6 cellular contexts compared by ENCODE assay signal in the genomic region with DNA sequence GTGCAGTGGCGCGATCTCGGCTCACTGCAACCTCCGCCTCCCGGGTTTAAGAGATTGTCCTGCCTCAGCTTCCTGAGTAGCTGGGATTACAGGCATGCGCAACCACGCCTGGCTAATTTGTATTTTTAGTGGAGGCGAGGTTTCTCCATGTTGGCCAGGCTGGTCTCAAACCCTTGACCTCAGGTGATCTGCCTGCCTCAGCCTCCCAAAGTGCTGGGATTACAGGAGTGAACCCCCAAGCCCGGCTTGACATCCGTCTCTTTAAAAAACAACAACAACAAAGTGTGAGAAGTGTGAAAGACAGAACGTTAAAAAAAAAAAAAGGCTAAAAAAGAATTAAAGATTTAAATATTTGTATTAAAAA. TPM values are rescaled to one million over a fixed set of nuclear protein-coding genes. Genes with fewer than 3 reads are reported as not detected.
DNase-seq lines count a peak whose midpoint lies in the region; ATAC-seq, FAIRE-seq and TF ChIP-seq lines count a peak whose summit lies in the region.
"Not testable (repeated sequence)": the region's sequence is repeated elsewhere in the genome, so short reads cannot be mapped to it uniquely, and the experiment has no call there.

No MANE protein-coding gene starts in this region.

- H3K27ac Mint-ChIP-seq in effector memory CD8-positive, alpha-beta T cell: peak overlapping the region in 1 of 2 donors; percentile 95

- in situ Hi-C loops in HepG2 (cut with HindIII; ENCODE audit: extremely low pct_ligation_motif_present, low pct_unique_long_range_greater_than_20kb): not testable (repeated sequence)

- TF ChIP-seq POLR2A in HepG2 (IDR thresholded peaks at IDR 0.05; ENCODE audit: insufficient read depth in 1 of 2, low read depth in 2 of 2, low read length in 2 of 2): not testable (repeated sequence)

- H3K4me3 Mint-ChIP-seq in activated T-cell treated with anti-CD3 and anti-CD28 coated beads, Interleukin-2, amount 50 U/mL, for 4 hours: peak overlapping the region; percentile 57
- H3K4me3 Mint-ChIP-seq in effector memory CD8-positive, alpha-beta T cell: peak overlapping the region; percentile 96 to 99

- H3K9me3 Mint-ChIP-seq in activated T-cell treated with anti-CD3 and anti-CD28 coated beads, Interleukin-2, amount 50 U/mL, for 4 hours; effector memory CD8-positive, alpha-beta T cell: not testable (repeated sequence)

- not testable (repeated sequence) for ATAC-seq in activated T-cell treated with anti-CD3 and anti-CD28 coated beads, Interleukin-2, amount 50 U/mL, for 4 hours; effector memory CD8-positive, alpha-beta T cell (replicated peaks); HepG2

- peak overlapping the region; percentile 84 for H3K27ac ChIP-seq in AG04450 (ENCODE audit: low read depth, low read length)
- peak overlapping the region; percentile 96 for H3K27ac ChIP-seq in KOPT-K1 (ENCODE audit: low read depth, low read length, poor library complexity, severe bottlenecking)
- peak overlapping the region; percentile 77 for H3K27ac ChIP-seq in HepG2 (ENCODE audit: extremely low read length, insufficient read depth, low read length)

- peak overlapping the region; percentile 80 for H3K4me2 ChIP-seq in HepG2 (ENCODE audit: low read depth, low read length)

- not testable (repeated sequence) for H2AFZ ChIP-seq in HepG2 (ENCODE audit: low read length)

- H3K9ac ChIP-seq in HepG2 (ENCODE audit: insufficient read depth, low read depth, low read length): peak overlapping the region; percentile 67; the same call in 1 of the 2 replicates

- intact Hi-C loops in HepG2 (cut with micrococcal nuclease; ENCODE audit: unreplicated experiment): not testable (repeated sequence)

- H3K4me1 Mint-ChIP-seq in activated T-cell treated with anti-CD3 and anti-CD28 coated beads, Interleukin-2, amount 50 U/mL, for 4 hours (ENCODE audit: low read depth): peaks cover 27% of the 10 kb centered on the region
- H3K4me1 Mint-ChIP-seq in effector memory CD8-positive, alpha-beta T cell (ENCODE audit: low read depth in 2 of 2): peaks cover 20 to 31% of the 10 kb centered on the region in 2 donors

- CTCF ChIA-PET in AG04450 (lab: Charles Lee): interaction anchor here (2.2 kb wide), 1 partner anchor 71 kb away, joined by 9 read pairs; no protein-coding TSS in a partner anchor
- CTCF ChIA-PET in HepG2 (lab: Yijun Ruan, JAX; ENCODE audit: low intra/inter-chr PET ratio, low total read pairs): not testable (repeated sequence)

- WGBS in HepG2 (ENCODE audit: low lambda C conversion rate): 77% methylated on average over 11 of the region's 11 CpGs

- H3K9me3 ChIP-seq in AG04450 (ENCODE audit: control insufficient read depth, insufficient read depth, low read length); KOPT-K1 (ENCODE audit: insufficient read depth, low read length, poor library complexity, severe bottlenecking); HepG2 (ENCODE audit: low read length): not testable (repeated sequence)

- not testable (repeated sequence) for TF ChIP-seq CTCF in AG04450 (IDR thresholded peaks at IDR 0.05; ENCODE audit: low read depth, low read length); HepG2 (CRISPR knock-in tag; IDR thresholded peaks at IDR 0.05)

- H4K20me1 ChIP-seq in HepG2 (ENCODE audit: insufficient read depth, low read length): not testable (repeated sequence)

- TF ChIP-seq EP300 in HepG2 (IDR thresholded peaks at IDR 0.05; ENCODE audit: low read depth in 2 of 2, low read length in 2 of 2); HepG2 (CRISPR knock-in tag; IDR thresholded peaks at IDR 0.05; ENCODE audit: borderline replicate concordance): not testable (repeated sequence)

- not testable (repeated sequence) for FAIRE-seq in HepG2 (lab: Jason Lieb, UNC)

- not testable (repeated sequence) for H3K36me3 Mint-ChIP-seq in activated T-cell treated with anti-CD3 and anti-CD28 coated beads, Interleukin-2, amount 50 U/mL, for 4 hours (ENCODE audit: insufficient read depth); effector memory CD8-positive, alpha-beta T cell (ENCODE audit: insufficient read depth)

- POLR2A ChIA-PET in AG04450 (lab: Yijun Ruan, JAX): interaction anchor here (0.9 to 2.6 kb wide), 9 partner anchors 19 to 71 kb away, joined by 4 to 19 read pairs (median 7); a partner anchor contains a TSS
- POLR2A ChIA-PET in HepG2 (lab: Yijun Ruan, JAX): interaction anchor here (0.8 to 3.1 kb wide), 17 partner anchors 17 to 280 kb away, joined by 3 to 26 read pairs (median 7); a partner anchor contains a TSS

- peaks cover 14% of the 10 kb centered on the region for H3K79me2 ChIP-seq in HepG2 (ENCODE audit: insufficient read depth, low read length)

- peaks cover 44% of the 10 kb centered on the region for H3K4me1 ChIP-seq in HepG2 (ENCODE audit: insufficient read depth, low read length)

- not testable (repeated sequence) for BruUV-seq in HepG2 (replicated peaks; lab: Mats Ljungman, UMichigan)

- H3K4me3 ChIP-seq in AG04450 (ENCODE audit: low read depth, low read length) (peak overlapping the region; percentile 94), HepG2 (replicated peaks in 1 of 3; ENCODE audit: insufficient read depth in 1 of 3, low read depth in 2 of 3, low read length in 3 of 3) (peak overlapping the region; percentile 73 to 97 (median 96); a peak in 5 of 6 replicates), skeletal muscle cell (ENCODE audit: low read depth, low read length) (peak overlapping the region; percentile 98)

- H3K27me3 Mint-ChIP-seq in activated T-cell treated with anti-CD3 and anti-CD28 coated beads, Interleukin-2, amount 50 U/mL, for 4 hours (ENCODE audit: low read depth): peaks cover 13% of the 10 kb centered on the region
- H3K27me3 Mint-ChIP-seq in effector memory CD8-positive, alpha-beta T cell: peaks cover 20 to 25% of the 10 kb centered on the region in 2 donors

- H3K36me3 ChIP-seq in KOPT-K1 (ENCODE audit: insufficient read depth, low read length): peaks cover 13% of the 10 kb centered on the region
- not testable (repeated sequence) for H3K36me3 ChIP-seq in HepG2 (replicated peaks in 1 of 2; ENCODE audit: control insufficient read depth in 1 of 2, insufficient read depth in 2 of 2, low read length in 2 of 2)

- not testable (repeated sequence) for H3K27me3 ChIP-seq in AG04450 (ENCODE audit: control insufficient read depth, insufficient read depth, low read length); HepG2 (ENCODE audit: control insufficient read depth in 1 of 2, insufficient read depth in 2 of 2, low read length in 2 of 2)

- not testable (repeated sequence) for DNase-seq in AG04450 (ENCODE audit: low read depth, low spot score); activated T-cell treated with anti-CD3 and anti-CD28 coated beads, Interleukin-2, amount 50 U/mL, for 4 hours; effector memory CD8-positive, alpha-beta T cell; HepG2 (ENCODE audit: low spot score); skeletal muscle cell (ENCODE audit: low read depth)

- TF ChIP-seq RAD21 in HepG2 (CRISPR knock-in tag; IDR thresholded peaks at IDR 0.05): not testable (repeated sequence)

RNA-seq across cellular contexts. Expression of a gene that starts 0.7 kb away (rescaled TPM):
- 123 and 130 TPM in 2 replicates for polyA plus RNA-seq in AG04450 (2011; rRNA removed)
- 40.7 and 56.0 TPM in 2 replicates for polyA minus RNA-seq in AG04450 (2011; rRNA and poly(A)+ RNA removed)
- 10 to 100 TPM; 88.5 to 90.0 (median 89.3) TPM for total RNA-seq in activated T-cell treated with anti-CD3 and anti-CD28 coated beads, Interleukin-2, amount 50 U/mL, for 4 hours
- 34.3 and 82.3 TPM in 2 replicates for total RNA-seq in HepG2 (2016; rRNA removed; fragmentation: Illumina TruSeq; extraction: Trizol)
- total RNA-seq in HepG2 (2016; cell fraction: cytosol; rRNA removed; fragmentation: Illumina TruSeq; extraction: Trizol; ENCODE audit: low read depth): 9.0 and 9.7 TPM in 2 replicates
- 28.8 and 87.6 TPM in 2 replicates for total RNA-seq in HepG2 (2016; cell fraction: insoluble cytoplasmic fraction; rRNA removed; fragmentation: Illumina TruSeq; extraction: Trizol)
- 25.3 and 25.9 TPM in 2 replicates for total RNA-seq in HepG2 (2016; cell fraction: membrane; rRNA removed; fragmentation: Illumina TruSeq; extraction: Trizol)
- total RNA-seq in HepG2 (2016; cell fraction: nucleus; rRNA removed; fragmentation: Illumina TruSeq; extraction: Trizol): 82.3 and 93.1 TPM in 2 replicates
- polyA plus RNA-seq in HepG2 (2011; rRNA removed): 106 and 144 TPM in 2 replicates
- 86.9 and 132 TPM in 2 replicates for polyA plus RNA-seq in HepG2 (2011; cell fraction: cytosol; rRNA removed)
- 169 and 200 TPM in 2 replicates for polyA plus RNA-seq in HepG2 (2011; cell fraction: nucleus; rRNA removed)
- 83.2 and 101 TPM in 2 replicates for polyA plus RNA-seq in HepG2 (2012)
- 16.8 and 17.5 TPM in 2 replicates for polyA plus RNA-seq in HepG2 (2016; cell fraction: cytosol; fragmentation: Illumina TruSeq; extraction: Trizol; ENCODE audit: low read depth)
- 32.3 and 40.2 TPM in 2 replicates for polyA plus RNA-seq in HepG2 (2016; cell fraction: insoluble cytoplasmic fraction; fragmentation: Illumina TruSeq; extraction: Trizol; ENCODE audit: low read depth)
- polyA plus RNA-seq in HepG2 (2016; cell fraction: membrane; fragmentation: Illumina TruSeq; extraction: Trizol; ENCODE audit: low read depth): 25.6 and 28.2 TPM in 2 replicates
- polyA plus RNA-seq in HepG2 (2016; cell fraction: nucleus; fragmentation: Illumina TruSeq; extraction: Trizol; ENCODE audit: insufficient read depth, low read depth): 164 and 172 TPM in 2 replicates
- polyA minus RNA-seq in HepG2 (2011; rRNA and poly(A)+ RNA removed; ENCODE audit: low replicate concordance): 57.6 and 72.0 TPM in 2 replicates
- polyA minus RNA-seq in HepG2 (2011; cell fraction: cytosol; rRNA and poly(A)+ RNA removed): 40.4 and 44.8 TPM in 2 replicates
- 23.2 and 25.9 TPM in 2 replicates for polyA minus RNA-seq in HepG2 (2011; cell fraction: nucleus; rRNA and poly(A)+ RNA removed)

RNA-seq across cellular contexts. Expression of a gene that starts 0.8 kb away (rescaled TPM):
- polyA plus RNA-seq in AG04450 (2011; rRNA removed) (0.20 and 0.25 TPM in 2 replicates), HepG2 (2011; rRNA removed) (0.04 and 0.08 TPM in 2 replicates)
- polyA minus RNA-seq in AG04450 (2011; rRNA and poly(A)+ RNA removed): 0.18 and 0.26 TPM in 2 replicates
- under 1 TPM in 1 of 3 donors, not detected in 2; 0.69 TPM for total RNA-seq in activated T-cell treated with anti-CD3 and anti-CD28 coated beads, Interleukin-2, amount 50 U/mL, for 4 hours
- total RNA-seq in HepG2 (2016; rRNA removed; fragmentation: Illumina TruSeq; extraction: Trizol): not detected in 2 replicates
- total RNA-seq in HepG2 (2016; cell fraction: cytosol; rRNA removed; fragmentation: Illumina TruSeq; extraction: Trizol; ENCODE audit: low read depth): not detected in 2 replicates
- not detected in 2 replicates for total RNA-seq in HepG2 (2016; cell fraction: insoluble cytoplasmic fraction; rRNA removed; fragmentation: Illumina TruSeq; extraction: Trizol)
- 0.12 TPM in 1 of 2 replicates, not detected in the other for total RNA-seq in HepG2 (2016; cell fraction: membrane; rRNA removed; fragmentation: Illumina TruSeq; extraction: Trizol)
- not detected in 2 replicates for total RNA-seq in HepG2 (2016; cell fraction: nucleus; rRNA removed; fragmentation: Illumina TruSeq; extraction: Trizol)
- 0.04 and 0.11 TPM in 2 replicates for polyA plus RNA-seq in HepG2 (2011; cell fraction: cytosol; rRNA removed)
- polyA plus RNA-seq in HepG2 (2011; cell fraction: nucleus; rRNA removed): 0.23 and 0.24 TPM in 2 replicates
- polyA plus RNA-seq in HepG2 (2012): 0.19 TPM in 1 of 2 replicates, not detected in the other
- not detected in 2 replicates for polyA plus RNA-seq in HepG2 (2016; cell fraction: cytosol; fragmentation: Illumina TruSeq; extraction: Trizol; ENCODE audit: low read depth)
- not detected in 2 replicates for polyA plus RNA-seq in HepG2 (2016; cell fraction: insoluble cytoplasmic fraction; fragmentation: Illumina TruSeq; extraction: Trizol; ENCODE audit: low read depth)
- polyA plus RNA-seq in HepG2 (2016; cell fraction: membrane; fragmentation: Illumina TruSeq; extraction: Trizol; ENCODE audit: low read depth): not detected in 2 replicates
- polyA plus RNA-seq in HepG2 (2016; cell fraction: nucleus; fragmentation: Illumina TruSeq; extraction: Trizol; ENCODE audit: insufficient read depth, low read depth): not detected in 2 replicates
- 0.24 TPM in 1 of 2 replicates, not detected in the other for polyA minus RNA-seq in HepG2 (2011; rRNA and poly(A)+ RNA removed; ENCODE audit: low replicate concordance)
- not detected in 2 replicates for polyA minus RNA-seq in HepG2 (2011; cell fraction: cytosol; rRNA and poly(A)+ RNA removed)
- polyA minus RNA-seq in HepG2 (2011; cell fraction: nucleus; rRNA and poly(A)+ RNA removed): not detected in 2 replicates

RNA-seq across cellular contexts. Expression of a gene that starts 27.1 kb away (rescaled TPM):
- polyA plus RNA-seq in AG04450 (2011; rRNA removed) (36.5 and 37.2 TPM in 2 replicates), HepG2 (2011; rRNA removed) (15.2 and 15.6 TPM in 2 replicates)
- 20.5 and 22.8 TPM in 2 replicates for polyA minus RNA-seq in AG04450 (2011; rRNA and poly(A)+ RNA removed)
- total RNA-seq in activated T-cell treated with anti-CD3 and anti-CD28 coated beads, Interleukin-2, amount 50 U/mL, for 4 hours: 100 to 1,000 TPM in 2 of 3 donors, 10 to 100 TPM in 1; 76.0 to 134 (median 110) TPM
- total RNA-seq in HepG2 (2016; rRNA removed; fragmentation: Illumina TruSeq; extraction: Trizol): 7.8 and 18.5 TPM in 2 replicates
- total RNA-seq in HepG2 (2016; cell fraction: cytosol; rRNA removed; fragmentation: Illumina TruSeq; extraction: Trizol; ENCODE audit: low read depth): 7.7 and 7.9 TPM in 2 replicates
- 6.4 and 19.6 TPM in 2 replicates for total RNA-seq in HepG2 (2016; cell fraction: insoluble cytoplasmic fraction; rRNA removed; fragmentation: Illumina TruSeq; extraction: Trizol)
- 5.7 and 6.5 TPM in 2 replicates for total RNA-seq in HepG2 (2016; cell fraction: membrane; rRNA removed; fragmentation: Illumina TruSeq; extraction: Trizol)
- total RNA-seq in HepG2 (2016; cell fraction: nucleus; rRNA removed; fragmentation: Illumina TruSeq; extraction: Trizol): 25.9 and 29.7 TPM in 2 replicates
- 10.5 and 12.8 TPM in 2 replicates for polyA plus RNA-seq in HepG2 (2011; cell fraction: cytosol; rRNA removed)
- 28.4 and 34.0 TPM in 2 replicates for polyA plus RNA-seq in HepG2 (2011; cell fraction: nucleus; rRNA removed)
- polyA plus RNA-seq in HepG2 (2012): 12.6 and 18.1 TPM in 2 replicates
- 2.1 and 2.4 TPM in 2 replicates for polyA plus RNA-seq in HepG2 (2016; cell fraction: cytosol; fragmentation: Illumina TruSeq; extraction: Trizol; ENCODE audit: low read depth)
- polyA plus RNA-seq in HepG2 (2016; cell fraction: insoluble cytoplasmic fraction; fragmentation: Illumina TruSeq; extraction: Trizol; ENCODE audit: low read depth): 8.2 and 10.1 TPM in 2 replicates
- polyA plus RNA-seq in HepG2 (2016; cell fraction: membrane; fragmentation: Illumina TruSeq; extraction: Trizol; ENCODE audit: low read depth): 3.9 and 4.1 TPM in 2 replicates
- polyA plus RNA-seq in HepG2 (2016; cell fraction: nucleus; fragmentation: Illumina TruSeq; extraction: Trizol; ENCODE audit: insufficient read depth, low read depth): 36.9 and 39.2 TPM in 2 replicates
- 12.5 and 17.7 TPM in 2 replicates for polyA minus RNA-seq in HepG2 (2011; rRNA and poly(A)+ RNA removed; ENCODE audit: low replicate concordance)
- 9.8 and 12.8 TPM in 2 replicates for polyA minus RNA-seq in HepG2 (2011; cell fraction: cytosol; rRNA and poly(A)+ RNA removed)
- polyA minus RNA-seq in HepG2 (2011; cell fraction: nucleus; rRNA and poly(A)+ RNA removed): 34.6 and 36.1 TPM in 2 replicates

RNA-seq across cellular contexts. Expression of a gene that starts 31.0 kb away (rescaled TPM):
- polyA plus RNA-seq in AG04450 (2011; rRNA removed) (7.1 and 11.9 TPM in 2 replicates), HepG2 (2011; rRNA removed) (4.8 and 6.0 TPM in 2 replicates)
- polyA minus RNA-seq in AG04450 (2011; rRNA and poly(A)+ RNA removed): 7.3 and 10.1 TPM in 2 replicates
- 1 to 10 TPM; 4.1 to 4.6 (median 4.6) TPM for total RNA-seq in activated T-cell treated with anti-CD3 and anti-CD28 coated beads, Interleukin-2, amount 50 U/mL, for 4 hours
- total RNA-seq in HepG2 (2016; rRNA removed; fragmentation: Illumina TruSeq; extraction: Trizol): 4.3 and 6.0 TPM in 2 replicates
- total RNA-seq in HepG2 (2016; cell fraction: cytosol; rRNA removed; fragmentation: Illumina TruSeq; extraction: Trizol; ENCODE audit: low read depth): 3.7 and 5.1 TPM in 2 replicates
- 3.0 and 5.6 TPM in 2 replicates for total RNA-seq in HepG2 (2016; cell fraction: insoluble cytoplasmic fraction; rRNA removed; fragmentation: Illumina TruSeq; extraction: Trizol)
- 4.6 and 5.1 TPM in 2 replicates for total RNA-seq in HepG2 (2016; cell fraction: membrane; rRNA removed; fragmentation: Illumina TruSeq; extraction: Trizol)
- 5.1 and 5.4 TPM in 2 replicates for total RNA-seq in HepG2 (2016; cell fraction: nucleus; rRNA removed; fragmentation: Illumina TruSeq; extraction: Trizol)
- polyA plus RNA-seq in HepG2 (2011; cell fraction: cytosol; rRNA removed): 2.3 and 4.7 TPM in 2 replicates
- 16.9 and 18.5 TPM in 2 replicates for polyA plus RNA-seq in HepG2 (2011; cell fraction: nucleus; rRNA removed)
- 3.4 TPM in 2 replicates for polyA plus RNA-seq in HepG2 (2012)
- 1.3 and 2.3 TPM in 2 replicates for polyA plus RNA-seq in HepG2 (2016; cell fraction: cytosol; fragmentation: Illumina TruSeq; extraction: Trizol; ENCODE audit: low read depth)
- polyA plus RNA-seq in HepG2 (2016; cell fraction: insoluble cytoplasmic fraction; fragmentation: Illumina TruSeq; extraction: Trizol; ENCODE audit: low read depth): 5.4 and 7.3 TPM in 2 replicates
- polyA plus RNA-seq in HepG2 (2016; cell fraction: membrane; fragmentation: Illumina TruSeq; extraction: Trizol; ENCODE audit: low read depth): 3.8 and 5.1 TPM in 2 replicates
- polyA plus RNA-seq in HepG2 (2016; cell fraction: nucleus; fragmentation: Illumina TruSeq; extraction: Trizol; ENCODE audit: insufficient read depth, low read depth): 11.7 and 12.4 TPM in 2 replicates
- 0.70 and 1.2 TPM in 2 replicates for polyA minus RNA-seq in HepG2 (2011; rRNA and poly(A)+ RNA removed; ENCODE audit: low replicate concordance)
- polyA minus RNA-seq in HepG2 (2011; cell fraction: cytosol; rRNA and poly(A)+ RNA removed): 3.6 TPM in 2 replicates
- polyA minus RNA-seq in HepG2 (2011; cell fraction: nucleus; rRNA and poly(A)+ RNA removed): 1.7 and 3.1 TPM in 2 replicates

RNA-seq across cellular contexts. Expression of a gene that starts 34.1 kb away (rescaled TPM):
- polyA plus RNA-seq in AG04450 (2011; rRNA removed): 0.48 and 0.61 TPM in 2 replicates
- polyA minus RNA-seq in AG04450 (2011; rRNA and poly(A)+ RNA removed): 0.55 TPM in 1 of 2 replicates, not detected in the other
- total RNA-seq in activated T-cell treated with anti-CD3 and anti-CD28 coated beads, Interleukin-2, amount 50 U/mL, for 4 hours: not detected
- 0.13 and 0.29 TPM in 2 replicates for total RNA-seq in HepG2 (2016; rRNA removed; fragmentation: Illumina TruSeq; extraction: Trizol)
- not detected in 2 replicates for total RNA-seq in HepG2 (2016; cell fraction: cytosol; rRNA removed; fragmentation: Illumina TruSeq; extraction: Trizol; ENCODE audit: low read depth)
- total RNA-seq in HepG2 (2016; cell fraction: insoluble cytoplasmic fraction; rRNA removed; fragmentation: Illumina TruSeq; extraction: Trizol): 0.30 TPM in 1 of 2 replicates, not detected in the other
- not detected in 2 replicates for total RNA-seq in HepG2 (2016; cell fraction: membrane; rRNA removed; fragmentation: Illumina TruSeq; extraction: Trizol)
- not detected in 2 replicates for total RNA-seq in HepG2 (2016; cell fraction: nucleus; rRNA removed; fragmentation: Illumina TruSeq; extraction: Trizol)
- polyA plus RNA-seq in HepG2 (2011; rRNA removed): 0.91 and 1.9 TPM in 2 replicates
- 1.8 and 2.5 TPM in 2 replicates for polyA plus RNA-seq in HepG2 (2011; cell fraction: cytosol; rRNA removed)
- polyA plus RNA-seq in HepG2 (2011; cell fraction: nucleus; rRNA removed): 1.9 and 2.8 TPM in 2 replicates
- 1.0 and 3.6 TPM in 2 replicates for polyA plus RNA-seq in HepG2 (2012)
- not detected in 2 replicates for polyA plus RNA-seq in HepG2 (2016; cell fraction: cytosol; fragmentation: Illumina TruSeq; extraction: Trizol; ENCODE audit: low read depth)
- polyA plus RNA-seq in HepG2 (2016; cell fraction: insoluble cytoplasmic fraction; fragmentation: Illumina TruSeq; extraction: Trizol; ENCODE audit: low read depth): not detected in 2 replicates
- polyA plus RNA-seq in HepG2 (2016; cell fraction: membrane; fragmentation: Illumina TruSeq; extraction: Trizol; ENCODE audit: low read depth): not detected in 2 replicates
- not detected in 2 replicates for polyA plus RNA-seq in HepG2 (2016; cell fraction: nucleus; fragmentation: Illumina TruSeq; extraction: Trizol; ENCODE audit: insufficient read depth, low read depth)
- 0.37 and 0.50 TPM in 2 replicates for polyA minus RNA-seq in HepG2 (2011; rRNA and poly(A)+ RNA removed; ENCODE audit: low replicate concordance)
- polyA minus RNA-seq in HepG2 (2011; cell fraction: cytosol; rRNA and poly(A)+ RNA removed): not detected in 2 replicates
- polyA minus RNA-seq in HepG2 (2011; cell fraction: nucleus; rRNA and poly(A)+ RNA removed): 0.77 TPM in 1 of 2 replicates, not detected in the other
